13 cellular contexts compared by ENCODE assay signal in the genomic region with DNA sequence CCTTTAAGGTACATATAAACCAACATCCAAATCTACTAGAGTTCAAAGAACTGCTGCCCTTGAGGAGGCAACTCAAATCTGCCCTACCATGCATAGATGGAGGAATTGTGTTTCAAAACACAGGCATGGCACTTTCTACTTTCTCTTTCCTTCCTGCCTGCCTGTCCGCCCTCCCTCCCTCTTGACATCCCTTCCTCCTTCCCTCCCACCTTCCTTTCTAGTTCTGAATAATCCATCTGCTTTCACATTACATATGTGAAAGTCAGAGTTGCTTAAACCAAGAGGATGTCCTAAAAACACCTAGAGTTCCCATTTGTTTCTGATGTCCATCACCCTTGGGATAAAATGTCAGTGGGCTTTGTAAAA.
DNase-seq lines count a peak whose midpoint lies in the region; ATAC-seq lines count a peak whose summit lies in the region.
"Had no signal": no experiment of that assay in that cellular context is flagged by ENCODE, and none has a peak within 500 bp of the region (broad histone marks: within the 10 kb centered on the region; RNA-seq: fewer than 3 reads in every experiment).

No MANE protein-coding gene starts in this region.

- ATAC-seq in GM18870 (IDR thresholded peaks at IDR 0.05; ENCODE audit: unreplicated experiment): peak; percentile 69
- ATAC-seq: GM12878 had no signal

- no peak overlapping the region for H3K4me3 ChIP-seq in BLaER1
- H3K4me3 ChIP-seq: GM12878 had no signal

- peaks cover 24% of the 10 kb centered on the region for H3K36me3 Mint-ChIP-seq in IgD-negative memory B cell
- H3K36me3 Mint-ChIP-seq in immature natural killer cell: peaks cover 4 to 22% (median 21%) of the 10 kb centered on the region in 3 donors

- H3K4me3 Mint-ChIP-seq in IgD-negative memory B cell (peak overlapping the region; percentile 22 to 92 (median 65)), immature natural killer cell (no peak overlapping the region)

- H3K4me1 Mint-ChIP-seq in IgD-negative memory B cell (peaks cover 54 to 71% (median 61%) of the 10 kb centered on the region in 3 donors), immature natural killer cell (peaks cover 54 to 79% of the 10 kb centered on the region in 2 donors)

- H3K9me3 Mint-ChIP-seq in IgD-negative memory B cell: no peaks in the 10 kb centered on the region
- H3K9me3 Mint-ChIP-seq in immature natural killer cell: no peaks in the 10 kb centered on the region

- H3K9me3 ChIP-seq in BLaER1: no peaks in the 10 kb centered on the region
- H3K9me3 ChIP-seq: Caco-2 had no signal

- no peaks in the 10 kb centered on the region for H3K27me3 Mint-ChIP-seq in IgD-negative memory B cell
- H3K27me3 Mint-ChIP-seq in immature natural killer cell (ENCODE audit: low read depth in 3 of 3): peaks cover 0 to 1% (median 0%) of the 10 kb centered on the region in 3 donors

- DNase-seq in immature natural killer cell: no peak
- DNase-seq in COR-L47 (lab: John Stamatoyannopoulos, UW): no peak
- no peak for DNase-seq in NCI-H2171 (lab: John Stamatoyannopoulos, UW)
- no peak for DNase-seq in cerebellar nuclear complex (lab: John Stamatoyannopoulos, UW)
- DNase-seq in DMS53 treated with DMSO at 0.1 percent for 48 hours (lab: John Stamatoyannopoulos, UW; ENCODE audit: unreplicated experiment): no peak
- DNase-seq: brain microvascular endothelial cell, Caco-2, NCI-H187, posterior cingulate gyrus had no signal

- H3K27ac Mint-ChIP-seq in IgD-negative memory B cell (peak overlapping the region; percentile 86 to 88 (median 86)), immature natural killer cell (peak overlapping the region in 5 of 6 donors; percentile 20 to 80 (median 61))

- H3K36me3 ChIP-seq in BLaER1: peaks cover 60% of the 10 kb centered on the region

- H3K9ac ChIP-seq in BLaER1: no peak overlapping the region

- H3K27ac ChIP-seq in BLaER1: no peak overlapping the region; the same call in 1 of the 2 replicates
- H3K27ac ChIP-seq: brain microvascular endothelial cell had no signal

- peak overlapping the region; percentile 39 for H3K4me2 ChIP-seq in BLaER1

- peaks cover 7% of the 10 kb centered on the region; the same call in 1 of the 2 replicates for H4K20me1 ChIP-seq in BLaER1

- peaks cover 36% of the 10 kb centered on the region for H3K4me1 ChIP-seq in BLaER1

- no peaks in the 10 kb centered on the region for H3K27me3 ChIP-seq in BLaER1
- H3K27me3 ChIP-seq: brain microvascular endothelial cell had no signal

Comparison
In these comparisons a context has a peak if more than half of its experiments do, and no peak if none do; other contexts are left out.
1. H3K4me3 Mint-ChIP-seq: peak in IgD-negative memory B cell (4 of 4); none in immature natural killer cell (0 of 5).